9 cellular contexts compared by ENCODE assay signal in genomic region chr2:171317492-171318125, GRCh38.
DNase-seq lines count a peak whose midpoint lies in the region; ATAC-seq, FAIRE-seq and TF ChIP-seq lines count a peak whose summit lies in the region.
"Had no signal": no experiment of that assay in that cellular context is flagged by ENCODE, and none has a peak within 500 bp of the region (broad histone marks: within the 10 kb centered on the region; RNA-seq: fewer than 3 reads in every experiment).

No MANE protein-coding gene starts in this region.

- no peak for TF ChIP-seq CTCF in brain (conservative IDR thresholded peaks at IDR 0.05)

- no peaks in the 10 kb centered on the region for H3K9me3 ChIP-seq in CD4-positive, CD25-positive, alpha-beta regulatory T cell (ENCODE audit: control insufficient read depth in 2 of 2, low read length in 2 of 2)

- peak overlapping the region; percentile 42 to 94 (median 80) for H3K27ac Mint-ChIP-seq in CD4-positive, CD25-positive, alpha-beta regulatory T cell
- peak overlapping the region in 4 of 5 experiments; percentile 94 to 98 (median 98) for H3K27ac Mint-ChIP-seq in brain

- H3K36me3 ChIP-seq in CD4-positive, CD25-positive, alpha-beta regulatory T cell (ENCODE audit: control insufficient read depth, insufficient read depth, low read length) = no peaks in the 10 kb centered on the region

- peaks cover 0 to 2% (median 0%) of the 10 kb centered on the region in 7 donors for H3K9me3 Mint-ChIP-seq in CD4-positive, CD25-positive, alpha-beta regulatory T cell
- H3K9me3 Mint-ChIP-seq in brain = peaks cover 0 to 10% (median 4%) of the 10 kb centered on the region in 5 experiments

- H3K4me3 ChIP-seq in CD4-positive, CD25-positive, alpha-beta regulatory T cell (ENCODE audit: low read depth, low read length) = peak overlapping the region; percentile 47

- peaks cover 30% of the 10 kb centered on the region for H3K4me1 ChIP-seq in CD4-positive, CD25-positive, alpha-beta regulatory T cell (ENCODE audit: control insufficient read depth, insufficient read depth, low read length, poor library complexity, severe bottlenecking)

- no peak for FAIRE-seq in RCC 7860 (lab: Jason Lieb, UNC)

- H3K36me3 Mint-ChIP-seq in CD4-positive, CD25-positive, alpha-beta regulatory T cell = peaks cover 5% of the 10 kb centered on the region
- peaks cover 7% of the 10 kb centered on the region for H3K36me3 Mint-ChIP-seq in brain

- peak; percentile 25 to 37 for ATAC-seq in CD4-positive, CD25-positive, alpha-beta regulatory T cell (ENCODE audit: low read depth in 2 of 2)
- ATAC-seq in GM18868 (IDR thresholded peaks at IDR 0.05; ENCODE audit: unreplicated experiment) = peak; percentile 35
- ATAC-seq in HG03280 (IDR thresholded peaks at IDR 0.05; ENCODE audit: unreplicated experiment) = peak; percentile 29

- H3K4me3 Mint-ChIP-seq in CD4-positive, CD25-positive, alpha-beta regulatory T cell = peak overlapping the region in 3 of 4 donors; percentile 3 to 73 (median 53)
- peak overlapping the region in 2 of 5 experiments; percentile 68 to 73 for H3K4me3 Mint-ChIP-seq in brain

- H3K4me1 Mint-ChIP-seq in CD4-positive, CD25-positive, alpha-beta regulatory T cell = peaks cover 15 to 47% (median 38%) of the 10 kb centered on the region in 4 donors
- H3K4me1 Mint-ChIP-seq in brain = peaks cover 61% of the 10 kb centered on the region

- no peaks in the 10 kb centered on the region for H3K27me3 ChIP-seq in CD4-positive, CD25-positive, alpha-beta regulatory T cell (ENCODE audit: control insufficient read depth, insufficient read depth, low read length)

- H3K27me3 Mint-ChIP-seq in CD4-positive, CD25-positive, alpha-beta regulatory T cell = no peaks in the 10 kb centered on the region
- H3K27me3 Mint-ChIP-seq in brain = no peaks in the 10 kb centered on the region

- DNase-seq in CD4-positive, CD25-positive, alpha-beta regulatory T cell = peak in 1 of 3 donors; percentile 26
- DNase-seq in RCC 7860 (ENCODE audit: low spot score) = no peak
- DNase-seq in Ammon's horn (ENCODE audit: low spot score) = no peak
- DNase-seq in T1000 (lab: John Stamatoyannopoulos, UW) = no peak
- no peak for DNase-seq in occipital lobe (lab: John Stamatoyannopoulos, UW)
- DNase-seq: NCI-H226 had no signal

- H3K27ac ChIP-seq in CD4-positive, CD25-positive, alpha-beta regulatory T cell (ENCODE audit: insufficient read depth, low read length, poor library complexity, severe bottlenecking) = no peak overlapping the region
